ENCODE assay signal across 8 cellular contexts in genomic region chr20:62366370-62367135, GRCh38. TPM values are rescaled to one million over a fixed set of nuclear protein-coding genes. Genes with fewer than 3 reads are reported as not detected.
A peak's percentile ranks its signal among the peaks of the same experiment; 100 is the strongest.
DNase-seq lines count a peak whose midpoint lies in the region; ATAC-seq and TF ChIP-seq lines count a peak whose summit lies in the region.

No MANE protein-coding gene starts in this region.

- H3K4me3 Mint-ChIP-seq in nephron progenitor cell: peak overlapping the region; percentile 74

- peak; percentile 25 for ATAC-seq in GM19351 (IDR thresholded peaks at IDR 0.05; ENCODE audit: unreplicated experiment)

- H3K9me3 Mint-ChIP-seq in nephron progenitor cell: no peaks in the 10 kb centered on the region

- no peaks in the 10 kb centered on the region for H3K27me3 ChIP-seq in esophagus (ENCODE audit: control insufficient read depth in 1 of 2, insufficient read depth in 2 of 2, low read length in 2 of 2)

- WGBS in esophagus, 2 donors: 1 to 2% methylated on average over 51 to 72 of the region's 72 CpGs

- H3K4me3 ChIP-seq in esophagus (ENCODE audit: low read depth in 1 of 2, low read length in 2 of 2): peak overlapping the region; percentile 61 to 72

- H3K27ac ChIP-seq in esophagus (ENCODE audit: low read depth in 2 of 2, low read length in 1 of 2): peak overlapping the region; percentile 78 to 91

- no peak overlapping the region for H3K27ac Mint-ChIP-seq in nephron progenitor cell

- no peaks in the 10 kb centered on the region for H3K27me3 Mint-ChIP-seq in nephron progenitor cell (ENCODE audit: low read depth, poor library complexity)

- no peaks in the 10 kb centered on the region for H3K9me3 ChIP-seq in esophagus (ENCODE audit: control insufficient read depth in 2 of 2, insufficient read depth in 1 of 2, low read depth in 1 of 2, low read length in 1 of 2)

- H3K4me1 ChIP-seq in esophagus (ENCODE audit: control insufficient read depth in 2 of 2, insufficient read depth in 2 of 2, low read length in 1 of 2): peaks cover 34 to 66% of the 10 kb centered on the region in 2 donors

- peaks cover 56% of the 10 kb centered on the region for H3K4me1 Mint-ChIP-seq in nephron progenitor cell

- TF ChIP-seq CTCF in nephron progenitor cell (IDR thresholded peaks at IDR 0.05): no peak

- DNase-seq in NCI-H69 (lab: John Stamatoyannopoulos, UW) (peak; percentile 74), nephron progenitor cell (peak; percentile 71), hepatic stellate cell (ENCODE audit: low spot score) (no peak), inferior parietal cortex (ENCODE audit: extremely low spot score) (no peak)
- no peak for DNase-seq in activated T-cell treated with anti-CD3 and anti-CD28 coated beads, Interleukin-2, amount 50 U/mL, for 1 hour
- DNase-seq in stimulated activated CD4-positive, alpha-beta T cell treated with anti-CD3 and anti-CD28 coated beads, Interleukin-2, amount 100 ng/mL, for 24 hours: no peak

- H3K36me3 Mint-ChIP-seq in nephron progenitor cell (ENCODE audit: low read depth): no peaks in the 10 kb centered on the region

- H3K36me3 ChIP-seq in esophagus (ENCODE audit: control insufficient read depth in 2 of 2, insufficient read depth in 2 of 2, low read length in 1 of 2): peaks cover 0 to 9% of the 10 kb centered on the region in 2 donors

RNA-seq across cellular contexts. Expression of gene LAMA5, which starts 0.6 kb away (rescaled TPM):
- 100 to 1,000 TPM in 1 of 2 donors, 10 to 100 TPM in 1; 79.9 to 329 TPM for polyA plus RNA-seq in esophagus

RNA-seq across cellular contexts. Expression of gene RPS21, which starts 20.4 kb away (rescaled TPM):
- 1,000 to 10,000 TPM; 4,370 to 5,155 TPM for polyA plus RNA-seq in esophagus

RNA-seq across cellular contexts. Expression of gene CABLES2, which starts 40.5 kb away (rescaled TPM):
- polyA plus RNA-seq in esophagus: 1 to 10 TPM; 1.6 to 2.4 TPM

Comparison
In these comparisons a context has a peak if more than half of its experiments do, and no peak if none do; other contexts are left out.
1. DNase-seq: peak in NCI-H69 (single experiment) and nephron progenitor cell (single experiment); none in hepatic stellate cell (single experiment), inferior parietal cortex (single experiment), activated T-cell treated with anti-CD3 and anti-CD28 coated beads, Interleukin-2, amount 50 U/mL, for 1 hour (single experiment) and stimulated activated CD4-positive, alpha-beta T cell treated with anti-CD3 and anti-CD28 coated beads, Interleukin-2, amount 100 ng/mL, for 24 hours (0 of 2).